In genomic region chr7:2295936-2296620, GRCh38 we compare ENCODE assay signal across 1 cellular context.
TF ChIP-seq lines count a peak whose summit lies in the region.

No MANE protein-coding gene starts in this region.

TF ChIP-seq in HepG2, 621 proteins besides CTCF, POLR2A, EP300 and RAD21:
- TF ChIP-seq SMYD3 (CRISPR knock-in tag; IDR thresholded peaks at IDR 0.05) (no peak), ZNF468 (CRISPR knock-in tag; IDR thresholded peaks at IDR 0.05) (no peak), HINFP (CRISPR knock-in tag; IDR thresholded peaks at IDR 0.05; ENCODE audit: low read depth) (no peak), IKZF5 (CRISPR knock-in tag; IDR thresholded peaks at IDR 0.05) (no peak), ZNF484 (CRISPR knock-in tag; IDR thresholded peaks at IDR 0.05; ENCODE audit: borderline replicate concordance, low read depth) (no peak), EED (CRISPR knock-in tag; IDR thresholded peaks at IDR 0.05) (no peak)
